Comparison of ENCODE assay signal across 11 cellular contexts in the genomic region with DNA sequence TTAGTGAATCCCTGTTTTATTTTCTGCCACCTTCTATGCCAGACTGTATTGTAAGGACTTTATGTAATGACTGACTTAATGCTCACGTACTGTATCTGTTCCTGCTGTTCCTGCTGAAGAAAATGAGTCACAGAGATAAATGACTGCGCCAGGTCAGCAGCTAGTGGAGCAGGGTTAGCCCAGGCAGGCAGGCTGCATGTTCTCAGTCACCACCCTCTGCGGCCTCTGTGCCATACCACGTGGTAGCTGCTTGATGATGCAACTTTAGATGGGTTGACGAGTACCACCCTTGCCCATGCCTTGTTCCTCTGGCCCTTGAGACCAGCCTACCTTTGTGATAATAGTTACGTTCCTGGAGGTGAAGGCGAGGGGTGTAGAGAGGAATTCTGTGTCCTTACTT.
A peak's percentile ranks its signal among the peaks of the same experiment; 100 is the strongest.
DNase-seq lines count a peak whose midpoint lies in the region; ATAC-seq, FAIRE-seq and TF ChIP-seq lines count a peak whose summit lies in the region.
"Had no signal": no experiment of that assay in that cellular context is flagged by ENCODE, and none has a peak within 500 bp of the region (broad histone marks: within the 10 kb centered on the region; RNA-seq: fewer than 3 reads in every experiment).

No MANE protein-coding gene starts in this region.

- CTCF ChIA-PET in AG04450 (lab: Charles Lee), result interaction anchor here (1.8 kb wide), 1 partner anchor 35 kb away, joined by 6 read pairs; no protein-coding TSS in a partner anchor
- CTCF ChIA-PET in K562 (lab: Yijun Ruan, JAX; ENCODE audit: low intra/inter-chr PET ratio), result no interaction called here
- CTCF ChIA-PET in activated CD8-positive, alpha-beta T cell treated with anti-CD3 and anti-CD28 coated beads for 36 hours (lab: Charles Lee), result no interaction called here

- H3K27ac Mint-ChIP-seq in activated CD8-positive, alpha-beta T cell treated with anti-CD3 and anti-CD28 coated beads for 36 hours, result no peak overlapping the region
- H3K27ac Mint-ChIP-seq: T-cell had no signal

- no peak for TF ChIP-seq RAD21 in K562 (CRISPR knock-in tag; conservative IDR thresholded peaks at IDR 0.05 in 1 of 2, IDR thresholded peaks at IDR 0.05 in 1 of 2)

- intact Hi-C loops in K562 (cut with micrococcal nuclease), result no loop called here
- intact Hi-C loops in activated CD8-positive, alpha-beta T cell treated with anti-CD3 and anti-CD28 coated beads for 36 hours (cut with micrococcal nuclease), result no loop called here

- no peak overlapping the region for H2AFZ ChIP-seq in K562 (ENCODE audit: low read depth, low read length)

- H3K9me3 ChIP-seq in AG04450 (ENCODE audit: control insufficient read depth, insufficient read depth, low read length) (no peaks in the 10 kb centered on the region), MG63 (no peaks in the 10 kb centered on the region), K562 (replicated peaks; ENCODE audit: control insufficient read depth, insufficient read depth, low read depth, low read length) (no peaks in the 10 kb centered on the region)
- H3K9me3 ChIP-seq: HAP-1 had no signal

- BruUV-seq in K562 (replicated peaks; lab: Mats Ljungman, UMichigan), result no TSS peak

- H3K9me3 Mint-ChIP-seq in activated CD8-positive, alpha-beta T cell treated with anti-CD3 and anti-CD28 coated beads for 36 hours, result no peaks in the 10 kb centered on the region

- no peaks in the 10 kb centered on the region for H4K20me1 ChIP-seq in K562 (replicated peaks; ENCODE audit: control insufficient read depth, insufficient read depth, low read length)

- no peaks in the 10 kb centered on the region for H3K4me1 Mint-ChIP-seq in activated CD8-positive, alpha-beta T cell treated with anti-CD3 and anti-CD28 coated beads for 36 hours (ENCODE audit: low read depth)
- H3K4me1 Mint-ChIP-seq: T-cell had no signal

- H3K9ac ChIP-seq in K562 (ENCODE audit: insufficient read depth in 1 of 2, low read depth in 2 of 2, low read length in 2 of 2), result no peak overlapping the region

- no peak for FAIRE-seq in K562 (lab: Jason Lieb, UNC)

- H3K27ac ChIP-seq in AG04450 (ENCODE audit: low read depth, low read length) (peak overlapping the region; percentile 4), K562 (ENCODE audit: extremely low read depth, low read depth, low read length) (no peak overlapping the region)

- H3K36me3 ChIP-seq in MG63, result peaks cover 88% of the 10 kb centered on the region
- H3K36me3 ChIP-seq in K562 (ENCODE audit: control insufficient read depth, insufficient read depth, low read length), result no peaks in the 10 kb centered on the region

- 4% methylated on average over 7 of the region's 7 CpGs for WGBS in K562 (ENCODE audit: insufficient coverage, low coverage, missing lambda C conversion rate)

- no peaks in the 10 kb centered on the region for H3K27me3 ChIP-seq in AG04450 (ENCODE audit: control insufficient read depth, insufficient read depth, low read length)
- H3K27me3 ChIP-seq in MG63, result no peaks in the 10 kb centered on the region
- peaks cover 2% of the 10 kb centered on the region in 2 experiments; a peak in 3 of 5 replicates for H3K27me3 ChIP-seq in K562 (ENCODE audit: control insufficient read depth in 2 of 2, insufficient read depth in 2 of 2, low read length in 2 of 2)

- DNase-seq in AG04450 (ENCODE audit: low read depth, low spot score), result peak; percentile 63
- peak; percentile 87 for DNase-seq in MG63
- DNase-seq in K562 (ENCODE audit: extremely low read depth in 1 of 4, low spot score in 3 of 4), result peak in 2 of 4 experiments; percentile 14 to 16
- peak; percentile 60 for DNase-seq in kidney glomerular epithelial cell (lab: John Stamatoyannopoulos, UW)
- no peak for DNase-seq in activated CD8-positive, alpha-beta T cell treated with anti-CD3 and anti-CD28 coated beads for 36 hours
- DNase-seq: occipital lobe, T-cell had no signal

- no peak for TF ChIP-seq CTCF in AG04450 (IDR thresholded peaks at IDR 0.05; ENCODE audit: low read depth, low read length)
- TF ChIP-seq CTCF in K562 (IDR thresholded peaks at IDR 0.05 in 2 of 3, conservative IDR thresholded peaks at IDR 0.05 in 1 of 3; ENCODE audit: insufficient read depth in 2 of 3, low read depth in 1 of 3, low read length in 3 of 3), result no peak
- TF ChIP-seq CTCF in activated CD8-positive, alpha-beta T cell treated with anti-CD3 and anti-CD28 coated beads for 36 hours (IDR thresholded peaks at IDR 0.05), result no peak

- in situ Hi-C loops in K562 (cut with MboI), result no loop called here

- ATAC-seq in K562, result peak; percentile 73
- no peak for ATAC-seq in HG03457 (IDR thresholded peaks at IDR 0.05; ENCODE audit: unreplicated experiment)
- no peak for ATAC-seq in activated CD8-positive, alpha-beta T cell treated with anti-CD3 and anti-CD28 coated beads for 36 hours
- no peak for ATAC-seq in GM21381 (IDR thresholded peaks at IDR 0.05; ENCODE audit: unreplicated experiment)
- no peak for ATAC-seq in HG03175 (IDR thresholded peaks at IDR 0.05; ENCODE audit: unreplicated experiment)
- ATAC-seq: T-cell had no signal

- H3K4me3 Mint-ChIP-seq in activated CD8-positive, alpha-beta T cell treated with anti-CD3 and anti-CD28 coated beads for 36 hours, result no peak overlapping the region
- H3K4me3 Mint-ChIP-seq: T-cell had no signal

- H3K36me3 Mint-ChIP-seq in activated CD8-positive, alpha-beta T cell treated with anti-CD3 and anti-CD28 coated beads for 36 hours (ENCODE audit: low read depth), result no peaks in the 10 kb centered on the region
- H3K36me3 Mint-ChIP-seq: T-cell had no signal

- H3K79me2 ChIP-seq in K562 (ENCODE audit: control insufficient read depth, insufficient read depth, low read length), result no peaks in the 10 kb centered on the region

- POLR2A ChIA-PET in AG04450 (lab: Yijun Ruan, JAX), result interaction anchor here (1.2 kb wide), 1 partner anchor 11 kb away, joined by 5 read pairs; no protein-coding TSS in a partner anchor
- POLR2A ChIA-PET in K562 (lab: Yijun Ruan, JAX), result interaction anchor here (0.7 to 0.8 kb wide), 2 partner anchors 12 to 264 kb away, joined by 3 read pairs; no protein-coding TSS in a partner anchor
- POLR2A ChIA-PET in activated CD8-positive, alpha-beta T cell treated with anti-CD3 and anti-CD28 coated beads for 36 hours (lab: Charles Lee), result no interaction called here

- no peak overlapping the region for H3K4me2 ChIP-seq in K562 (ENCODE audit: insufficient read depth, low read length)

- no peak for TF ChIP-seq EP300 in K562 (IDR thresholded peaks at IDR 0.05; ENCODE audit: low read length)

- no peaks in the 10 kb centered on the region for H3K4me1 ChIP-seq in K562 (replicated peaks in 1 of 2; ENCODE audit: control insufficient read depth in 2 of 2, insufficient read depth in 2 of 2, low read length in 2 of 2)
- H3K4me1 ChIP-seq: HAP-1 had no signal

- no peak for TF ChIP-seq POLR2A in K562 (conservative IDR thresholded peaks at IDR 0.05)

- H3K9me1 ChIP-seq in K562 (ENCODE audit: control insufficient read depth, insufficient read depth, low read length), result no peaks in the 10 kb centered on the region

- peaks cover 2% of the 10 kb centered on the region for H3K27me3 Mint-ChIP-seq in activated CD8-positive, alpha-beta T cell treated with anti-CD3 and anti-CD28 coated beads for 36 hours

- no peak overlapping the region for H3K4me3 ChIP-seq in AG04450 (ENCODE audit: low read depth, low read length)
- no peak overlapping the region for H3K4me3 ChIP-seq in MG63
- H3K4me3 ChIP-seq in K562, result no peak overlapping the region
- H3K4me3 ChIP-seq: HAP-1 had no signal

TF ChIP-seq in K562, 482 proteins besides CTCF, POLR2A, EP300 and RAD21 (continues in another document):
- TF ChIP-seq MYBL2 (IDR thresholded peaks at IDR 0.05; ENCODE audit: low read depth) (no peak), MYBL2 (CRISPR knock-in tag; IDR thresholded peaks at IDR 0.05; ENCODE audit: borderline replicate concordance) (no peak), SREBF1 (IDR thresholded peaks at IDR 0.05; ENCODE audit: borderline replicate concordance, low read depth, low read length) (no peak), ZNF134 (CRISPR knock-in tag; conservative IDR thresholded peaks at IDR 0.05) (no peak), ZC3H4 (CRISPR knock-in tag; IDR thresholded peaks at IDR 0.05; ENCODE audit: borderline replicate concordance) (no peak), JUND (IDR thresholded peaks at IDR 0.05; ENCODE audit: borderline replicate concordance, low read depth, low read length) (no peak; the same call in 1 of the 2 replicates), JUND (tag; IDR thresholded peaks at IDR 0.05; ENCODE audit: borderline replicate concordance, low read depth, low read length) (peak; percentile 71; the same call in 1 of the 3 replicates), CEBPB (tag; IDR thresholded peaks at IDR 0.05) (peak; percentile 72), CEBPG (CRISPR knock-in tag; IDR thresholded peaks at IDR 0.05) (peak; percentile 51), CEBPG (tag; conservative IDR thresholded peaks at IDR 0.05 in 1 of 2, IDR thresholded peaks at IDR 0.05 in 1 of 2) (peak; percentile 48 to 86), EP400 (IDR thresholded peaks at IDR 0.05) (peak; percentile 40; the same call in 1 of the 2 replicates), FOSL1 (tag; conservative IDR thresholded peaks at IDR 0.05) (peak; percentile 77)
- TF ChIP-seq, protein P1, sequence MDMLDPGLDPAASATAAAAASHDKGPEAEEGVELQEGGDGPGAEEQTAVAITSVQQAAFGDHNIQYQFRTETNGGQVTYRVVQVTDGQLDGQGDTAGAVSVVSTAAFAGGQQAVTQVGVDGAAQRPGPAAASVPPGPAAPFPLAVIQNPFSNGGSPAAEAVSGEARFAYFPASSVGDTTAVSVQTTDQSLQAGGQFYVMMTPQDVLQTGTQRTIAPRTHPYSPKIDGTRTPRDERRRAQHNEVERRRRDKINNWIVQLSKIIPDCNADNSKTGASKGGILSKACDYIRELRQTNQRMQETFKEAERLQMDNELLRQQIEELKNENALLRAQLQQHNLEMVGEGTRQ (CRISPR knock-in tag; IDR thresholded peaks at IDR 0.05), result peak; percentile 42
- TF ChIP-seq, protein P2, sequence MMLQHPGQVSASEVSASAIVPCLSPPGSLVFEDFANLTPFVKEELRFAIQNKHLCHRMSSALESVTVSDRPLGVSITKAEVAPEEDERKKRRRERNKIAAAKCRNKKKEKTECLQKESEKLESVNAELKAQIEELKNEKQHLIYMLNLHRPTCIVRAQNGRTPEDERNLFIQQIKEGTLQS (IDR thresholded peaks at IDR 0.05), result peak; percentile 90
- TF ChIP-seq, protein P2 (CRISPR knock-in tag; conservative IDR thresholded peaks at IDR 0.05), result peak; percentile 64; the same call in 1 of the 2 replicates
